10 cellular contexts compared by ENCODE assay signal in genomic region chr12:121916719-121917118, GRCh38. TPM values are rescaled to one million over a fixed set of nuclear protein-coding genes. Genes with fewer than 3 reads are reported as not detected.
DNase-seq lines count a peak whose midpoint lies in the region; ATAC-seq and TF ChIP-seq lines count a peak whose summit lies in the region.
"Had no signal": no experiment of that assay in that cellular context is flagged by ENCODE, and none has a peak within 500 bp of the region (broad histone marks: within the 10 kb centered on the region; RNA-seq: fewer than 3 reads in every experiment).

No MANE protein-coding gene starts in this region.

- no peak overlapping the region for H3K4me3 ChIP-seq in CD4-positive, CD25-positive, alpha-beta regulatory T cell (ENCODE audit: low read depth, low read length)
- H3K4me3 ChIP-seq in tibial artery = no peak overlapping the region

- no peak for ATAC-seq in CD4-positive, CD25-positive, alpha-beta regulatory T cell (ENCODE audit: low read depth in 2 of 2)
- ATAC-seq in HG03571 (IDR thresholded peaks at IDR 0.05; ENCODE audit: unreplicated experiment) = no peak
- ATAC-seq in HG02973 (IDR thresholded peaks at IDR 0.05; ENCODE audit: unreplicated experiment) = no peak

- H3K27me3 Mint-ChIP-seq in CD4-positive, CD25-positive, alpha-beta regulatory T cell = no peaks in the 10 kb centered on the region

- H3K4me1 Mint-ChIP-seq in CD4-positive, CD25-positive, alpha-beta regulatory T cell = peaks cover 0 to 16% (median 9%) of the 10 kb centered on the region in 4 donors

- H3K36me3 Mint-ChIP-seq in CD4-positive, CD25-positive, alpha-beta regulatory T cell = peaks cover 12% of the 10 kb centered on the region

- H3K27ac Mint-ChIP-seq in CD4-positive, CD25-positive, alpha-beta regulatory T cell = peak overlapping the region in 2 of 3 donors; percentile 95 to 97

- intact Hi-C loops in tibial artery (cut with DNase I; ENCODE audit: low total_unique reads) = loop anchor here (5.0 kb wide), 2 partner anchors 106 to 211 kb away; partner anchors contain the start of gene BCL7A

- DNase-seq in CD4-positive, CD25-positive, alpha-beta regulatory T cell = no peak
- DNase-seq in HCEC 1CT = peak; percentile 33
- DNase-seq in islet precursor cell = peak; percentile 92
- no peak for DNase-seq in NCI-H524 treated with DMSO at 0.1 percent for 48 hours (lab: John Stamatoyannopoulos, UW)
- DNase-seq in tibial artery = no peak
- DNase-seq: hippocampal formation had no signal

- H3K4me1 ChIP-seq in CD4-positive, CD25-positive, alpha-beta regulatory T cell (ENCODE audit: control insufficient read depth, insufficient read depth, low read length, poor library complexity, severe bottlenecking) = peaks cover 13% of the 10 kb centered on the region
- H3K4me1 ChIP-seq in tibial artery = peaks cover 0 to 14% (median 10%) of the 10 kb centered on the region in 4 donors

- no peaks in the 10 kb centered on the region for H3K9me3 Mint-ChIP-seq in CD4-positive, CD25-positive, alpha-beta regulatory T cell

- H3K27me3 ChIP-seq in CD4-positive, CD25-positive, alpha-beta regulatory T cell (ENCODE audit: control insufficient read depth, insufficient read depth, low read length) = no peaks in the 10 kb centered on the region
- no peaks in the 10 kb centered on the region for H3K27me3 ChIP-seq in tibial artery

- H3K4me3 Mint-ChIP-seq in CD4-positive, CD25-positive, alpha-beta regulatory T cell = no peak overlapping the region

- H3K36me3 ChIP-seq in CD4-positive, CD25-positive, alpha-beta regulatory T cell (ENCODE audit: control insufficient read depth, insufficient read depth, low read length) = peaks cover 22% of the 10 kb centered on the region
- peaks cover 13 to 49% (median 39%) of the 10 kb centered on the region in 3 donors for H3K36me3 ChIP-seq in tibial artery

- peak; percentile 55 for TF ChIP-seq CTCF in VCaP (conservative IDR thresholded peaks at IDR 0.05)
- peak in 1 of 2 experiments; percentile 14 for TF ChIP-seq CTCF in tibial artery (IDR thresholded peaks at IDR 0.05)

- no peaks in the 10 kb centered on the region for H3K9me3 ChIP-seq in CD4-positive, CD25-positive, alpha-beta regulatory T cell (ENCODE audit: control insufficient read depth in 2 of 2, low read length in 2 of 2)
- H3K9me3 ChIP-seq in tibial artery = no peaks in the 10 kb centered on the region

- no peak overlapping the region for H3K27ac ChIP-seq in CD4-positive, CD25-positive, alpha-beta regulatory T cell (ENCODE audit: insufficient read depth, low read length, poor library complexity, severe bottlenecking)
- H3K27ac ChIP-seq in VCaP = peak overlapping the region; percentile 85
- peak overlapping the region in 1 of 2 donors; percentile 69 for H3K27ac ChIP-seq in tibial artery

RNA-seq across cellular contexts. Expression of gene CFAP251, which starts 1.7 kb away (rescaled TPM):
- 0.96 TPM for total RNA-seq in CD4-positive, CD25-positive, alpha-beta regulatory T cell
- under 1 TPM in 1 of 4 donors, not detected in 3; 0.05 TPM for polyA plus RNA-seq in CD4-positive, CD25-positive, alpha-beta regulatory T cell

RNA-seq across cellular contexts. Expression of gene PSMD9, which starts 28.1 kb away (rescaled TPM):
- 52.9 TPM for total RNA-seq in CD4-positive, CD25-positive, alpha-beta regulatory T cell
- 100 to 1,000 TPM in 1 of 4 donors, 10 to 100 TPM in 3; 75.2 to 106 (median 90.9) TPM for polyA plus RNA-seq in CD4-positive, CD25-positive, alpha-beta regulatory T cell

RNA-seq across cellular contexts. Expression of gene HPD, which starts 58.1 kb away (rescaled TPM):
- not detected for total RNA-seq in CD4-positive, CD25-positive, alpha-beta regulatory T cell
- polyA plus RNA-seq in CD4-positive, CD25-positive, alpha-beta regulatory T cell = not detected
- total RNA-seq: activated CD8-positive, alpha-beta memory T cell treated with anti-CD3 and anti-CD28 coated beads for 36 hours had no signal

Comparison
In these comparisons a context has a peak if more than half of its experiments do, and no peak if none do; other contexts are left out.
1. DNase-seq: peak in HCEC 1CT (single experiment) and islet precursor cell (single experiment); none in CD4-positive, CD25-positive, alpha-beta regulatory T cell (0 of 3), NCI-H524 treated with DMSO at 0.1 percent for 48 hours (single experiment) and tibial artery (0 of 2).